ENCODE assay signal across 17 cellular contexts in the genomic region with DNA sequence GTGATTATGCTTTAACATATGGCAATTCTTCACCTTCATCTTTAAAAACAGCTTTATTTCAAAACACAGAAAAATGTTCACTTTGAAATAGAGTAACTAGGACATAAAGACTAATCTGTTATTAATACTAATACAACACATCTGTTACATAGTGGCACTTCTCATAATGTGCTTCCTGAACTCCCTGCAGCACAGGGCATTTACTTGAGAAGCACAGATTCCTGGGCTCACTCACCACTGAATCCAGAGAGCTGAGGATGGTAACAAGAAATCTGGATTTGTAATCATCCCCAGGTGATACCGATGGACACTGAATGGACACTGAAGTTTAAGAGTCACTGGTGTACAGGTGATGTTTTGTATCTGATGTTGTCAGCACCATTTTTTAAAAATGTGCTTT.
"Had no signal": no experiment of that assay in that cellular context is flagged by ENCODE, and none has a peak within 500 bp of the region (broad histone marks: within the 10 kb centered on the region; RNA-seq: fewer than 3 reads in every experiment).

No MANE protein-coding gene starts in this region.

- H3K27ac ChIP-seq: lower lobe of right lung, right atrium auricular region, spleen, tibial artery had no signal

- H3K27me3 Mint-ChIP-seq: activated CD8-positive, alpha-beta T cell treated with anti-CD3 and anti-CD28 coated beads for 36 hours; naive thymus-derived CD4-positive, alpha-beta T cell had no signal

- ATAC-seq: activated CD8-positive, alpha-beta T cell treated with anti-CD3 and anti-CD28 coated beads for 36 hours; lower lobe of right lung; naive thymus-derived CD4-positive, alpha-beta T cell; stimulated activated memory B cell treated with anti-CD40 and anti-IgM and Interleukin-4, amounts not matched to agents 10 μg/mL and 1 μg/mL and 100 μg/mL, for 72 hours had no signal

- FAIRE-seq: colon had no signal

- H3K36me3 Mint-ChIP-seq: stimulated activated memory B cell treated with anti-CD40 and anti-IgM and Interleukin-4, amounts not matched to agents 10 μg/mL and 1 μg/mL and 100 μg/mL, for 72 hours had no signal

- H3K27ac Mint-ChIP-seq: activated CD8-positive, alpha-beta T cell treated with anti-CD3 and anti-CD28 coated beads for 36 hours; activated T-cell treated with anti-CD3 and anti-CD28 coated beads, Interleukin-2, amount 50 U/mL, for 72 hours; naive thymus-derived CD4-positive, alpha-beta T cell; stimulated activated memory B cell treated with anti-CD40 and anti-IgM and Interleukin-4, amounts not matched to agents 10 μg/mL and 1 μg/mL and 100 μg/mL, for 72 hours had no signal

- H3K4me3 Mint-ChIP-seq: activated CD8-positive, alpha-beta T cell treated with anti-CD3 and anti-CD28 coated beads for 36 hours; activated T-cell treated with anti-CD3 and anti-CD28 coated beads, Interleukin-2, amount 50 U/mL, for 72 hours; naive thymus-derived CD4-positive, alpha-beta T cell; stimulated activated memory B cell treated with anti-CD40 and anti-IgM and Interleukin-4, amounts not matched to agents 10 μg/mL and 1 μg/mL and 100 μg/mL, for 72 hours had no signal

- H3K9me3 ChIP-seq: lower lobe of right lung, right atrium auricular region, tibial artery had no signal

- H3K9me3 Mint-ChIP-seq: stimulated activated memory B cell treated with anti-CD40 and anti-IgM and Interleukin-4, amounts not matched to agents 10 μg/mL and 1 μg/mL and 100 μg/mL, for 72 hours had no signal

- DNase-seq: activated CD4-positive, alpha-beta T cell treated with anti-CD3 and anti-CD28 coated beads for 4 hours; activated CD8-positive, alpha-beta memory T cell treated with anti-CD3 and anti-CD28 coated beads, Interleukin-2, amount 50 U/mL, for 4 hours; activated CD8-positive, alpha-beta T cell treated with anti-CD3 and anti-CD28 coated beads for 36 hours; activated naive CD4-positive, alpha-beta T cell; activated T-cell treated with anti-CD3 and anti-CD28 coated beads, Interleukin-2, amount 50 U/mL, for 72 hours; aorta; effector CD8-positive, alpha-beta T cell; hippocampal formation; lower lobe of right lung; naive thymus-derived CD4-positive, alpha-beta T cell; posterior cingulate gyrus; spleen; T-helper 9 cell; tibial artery had no signal

- H3K4me1 Mint-ChIP-seq: stimulated activated memory B cell treated with anti-CD40 and anti-IgM and Interleukin-4, amounts not matched to agents 10 μg/mL and 1 μg/mL and 100 μg/mL, for 72 hours had no signal

- H3K36me3 ChIP-seq: lower lobe of right lung, right atrium auricular region, spleen, tibial artery had no signal

- H3K27me3 ChIP-seq: right atrium auricular region, spleen, tibial artery had no signal

- H3K4me1 ChIP-seq: lower lobe of right lung, right atrium auricular region, spleen, tibial artery had no signal

- H3K4me3 ChIP-seq: lower lobe of right lung, right atrium auricular region, spleen, tibial artery had no signal
